In genomic region chr2:144835634-144836351, GRCh38 we compare ENCODE assay signal across 14 cellular contexts.
DNase-seq lines count a peak whose midpoint lies in the region; ATAC-seq and TF ChIP-seq lines count a peak whose summit lies in the region.
"Had no signal": no experiment of that assay in that cellular context is flagged by ENCODE, and none has a peak within 500 bp of the region (broad histone marks: within the 10 kb centered on the region; RNA-seq: fewer than 3 reads in every experiment).

No MANE protein-coding gene starts in this region.

- H3K27ac ChIP-seq in RWPE1: no peak overlapping the region
- peak overlapping the region; percentile 91 for H3K27ac ChIP-seq in smooth muscle cell (ENCODE audit: low read depth)
- no peak overlapping the region for H3K27ac ChIP-seq in tibial artery

- ATAC-seq in Right ventricle myocardium superior (ENCODE audit: poor library complexity) (peak; percentile 25), GM18870 (IDR thresholded peaks at IDR 0.05; ENCODE audit: unreplicated experiment) (no peak)

- peak overlapping the region; percentile 1 for H2AFZ ChIP-seq in smooth muscle cell (ENCODE audit: low read depth)

- 19% methylated on average over 4 of the region's 4 CpGs for WGBS in smooth muscle cell (ENCODE audit: low lambda C conversion rate)

- H3K79me2 ChIP-seq in smooth muscle cell (ENCODE audit: low read depth): no peaks in the 10 kb centered on the region

- H4K20me1 ChIP-seq in smooth muscle cell (ENCODE audit: low read depth): no peaks in the 10 kb centered on the region

- H3F3A ChIP-seq in smooth muscle cell (ENCODE audit: low read depth): peaks cover 22% of the 10 kb centered on the region

- no peak for DNase-seq in Right ventricle myocardium superior
- no peak for DNase-seq in cardiac septum (ENCODE audit: low spot score)
- DNase-seq in RWPE1 (ENCODE audit: low spot score): peak; percentile 36
- peak; percentile 46 for DNase-seq in fibroblast of mammary gland (ENCODE audit: low read depth)
- no peak for DNase-seq in smooth muscle cell (lab: John Stamatoyannopoulos, UW; ENCODE audit: unreplicated experiment)
- DNase-seq in NCI-H128 (lab: John Stamatoyannopoulos, UW; ENCODE audit: unreplicated experiment): no peak
- no peak for DNase-seq in tibial artery
- DNase-seq: activated CD4-positive, alpha-beta memory T cell treated with anti-CD3 and anti-CD28 coated beads, Interleukin-2, amount 10 ng/mL, durations not matched to agents 7 days and 5 days; activated gamma-delta T cell treated with Interleukin-2 at 50 U/mL for 16 hours; NCI-H187 treated with DMSO at 0.1 percent for 48 hours; stimulated activated CD4-positive, alpha-beta T cell treated with anti-CD3 and anti-CD28 coated beads, Interleukin-12 subunit alpha, Interleukin-12 subunit beta, amount 100 ng/mL, for 4 hours; T-helper 2 cell had no signal

- H3K36me3 ChIP-seq in smooth muscle cell (ENCODE audit: low read depth) (no peaks in the 10 kb centered on the region), tibial artery (no peaks in the 10 kb centered on the region)
- H3K36me3 ChIP-seq: gastrocnemius medialis had no signal

- peaks cover 28% of the 10 kb centered on the region for H3K4me1 ChIP-seq in smooth muscle cell (ENCODE audit: low read depth)
- H3K4me1 ChIP-seq in tibial artery: peaks cover 0 to 9% (median 6%) of the 10 kb centered on the region in 4 donors
- H3K4me1 ChIP-seq: gastrocnemius medialis had no signal

- CTCF ChIA-PET in RWPE1 (lab: Yijun Ruan, JAX): interaction anchor here (0.5 kb wide), 1 partner anchor 186 kb away, joined by 3 read pairs; no protein-coding TSS in a partner anchor

- no peaks in the 10 kb centered on the region for H3K9me3 ChIP-seq in smooth muscle cell (replicated peaks; ENCODE audit: low read depth)
- no peaks in the 10 kb centered on the region for H3K9me3 ChIP-seq in tibial artery
- H3K9me3 ChIP-seq: gastrocnemius medialis had no signal

- H3K9ac ChIP-seq in smooth muscle cell (ENCODE audit: low read depth): peak overlapping the region; percentile 57

- H3K27me3 ChIP-seq in smooth muscle cell (ENCODE audit: low read depth) (no peaks in the 10 kb centered on the region), tibial artery (no peaks in the 10 kb centered on the region)
- H3K27me3 ChIP-seq: gastrocnemius medialis had no signal

- no peak for TF ChIP-seq CTCF in RWPE1 (conservative IDR thresholded peaks at IDR 0.05; ENCODE audit: low read depth)
- no peak for TF ChIP-seq CTCF in fibroblast of mammary gland (conservative IDR thresholded peaks at IDR 0.05; ENCODE audit: control insufficient read depth, insufficient read depth, low read depth, low read length)
- no peak for TF ChIP-seq CTCF in smooth muscle cell (IDR thresholded peaks at IDR 0.05; ENCODE audit: borderline replicate concordance, insufficient read depth, poor library complexity, severe bottlenecking)
- TF ChIP-seq CTCF in tibial artery (IDR thresholded peaks at IDR 0.05): no peak

- POLR2A ChIA-PET in RWPE1 (lab: Yijun Ruan, JAX; ENCODE audit: low non-redundant PET): no interaction called here

- H3K4me3 ChIP-seq in fibroblast of mammary gland (ENCODE audit: control insufficient read depth, low read depth, low read length) (no peak overlapping the region), smooth muscle cell (peak overlapping the region; percentile 33), tibial artery (no peak overlapping the region)
- H3K4me3 ChIP-seq: gastrocnemius medialis had no signal

- intact Hi-C loops in Right ventricle myocardium superior (cut with DNase I): no loop called here
- intact Hi-C loops in cardiac septum (cut with DNase I): loop anchor here (2.0 kb wide), 1 partner anchor 163 kb away; no protein-coding TSS in a partner anchor
- intact Hi-C loops in tibial artery (cut with DNase I; ENCODE audit: low total_unique reads): no loop called here

- H3K4me2 ChIP-seq in smooth muscle cell: peak overlapping the region; percentile 84

Comparison
In these comparisons a context has a peak if more than half of its experiments do, and no peak if none do; other contexts are left out.
1. DNase-seq: peak in RWPE1 (single experiment) and fibroblast of mammary gland (single experiment); none in Right ventricle myocardium superior (single experiment), cardiac septum (single experiment), smooth muscle cell (single experiment), NCI-H128 (single experiment) and tibial artery (0 of 2).